Comparison of ENCODE assay signal across 21 cellular contexts in genomic region chr3:44206862-44207652, GRCh38. TPM values are rescaled to one million over a fixed set of nuclear protein-coding genes. Genes with fewer than 3 reads are reported as not detected.
A peak's percentile ranks its signal among the peaks of the same experiment; 100 is the strongest.
DNase-seq lines count a peak whose midpoint lies in the region; ATAC-seq, FAIRE-seq and TF ChIP-seq lines count a peak whose summit lies in the region.
"Had no signal": no experiment of that assay in that cellular context is flagged by ENCODE, and none has a peak within 500 bp of the region (broad histone marks: within the 10 kb centered on the region; RNA-seq: fewer than 3 reads in every experiment).

No MANE protein-coding gene starts in this region.

- TF ChIP-seq EP300 in K562 (IDR thresholded peaks at IDR 0.05; ENCODE audit: low read length) = no peak

- TF ChIP-seq CTCF in K562 (IDR thresholded peaks at IDR 0.05 in 2 of 3, conservative IDR thresholded peaks at IDR 0.05 in 1 of 3; ENCODE audit: insufficient read depth in 2 of 3, low read depth in 1 of 3, low read length in 3 of 3) = no peak
- TF ChIP-seq CTCF in endodermal cell (conservative IDR thresholded peaks at IDR 0.05) = no peak

- FAIRE-seq in K562 (lab: Jason Lieb, UNC) = no peak
- no peak for FAIRE-seq in small intestine (lab: Jason Lieb, UNC)
- FAIRE-seq: G401.6, GM12891 had no signal

- DNase-seq in activated CD4-positive, alpha-beta T cell treated with anti-CD3 and anti-CD28 coated beads, Interleukin-2, amount 10 ng/mL, durations not matched to agents 24 days and 14 days = peak; percentile 40
- DNase-seq in activated CD4-positive, alpha-beta T cell treated with anti-CD3 and anti-CD28 coated beads for 1 hour = no peak
- peak in 1 of 4 experiments; percentile 26 for DNase-seq in K562 (ENCODE audit: extremely low read depth in 1 of 4, low spot score in 3 of 4)
- DNase-seq in small intestine = peak; percentile 82
- DNase-seq in left ventricle myocardium superior = no peak
- no peak for DNase-seq in endodermal cell
- no peak for DNase-seq in caudate nucleus (lab: John Stamatoyannopoulos, UW)
- DNase-seq: 8988T; C1 segment of cervical spinal cord; CD4-positive, CD25-positive, alpha-beta regulatory T cell; CD8-positive, alpha-beta memory T cell; COR-L47; GM23248 had no signal

- TF ChIP-seq POLR2A in K562 (conservative IDR thresholded peaks at IDR 0.05) = no peak

- peaks cover 6% of the 10 kb centered on the region for H3K4me1 Mint-ChIP-seq in activated CD4-positive, alpha-beta T cell treated with anti-CD3 and anti-CD28 coated beads, Interleukin-2, amount 10 ng/mL, durations not matched to agents 24 days and 14 days
- H3K4me1 Mint-ChIP-seq in endodermal cell = no peaks in the 10 kb centered on the region

- TF ChIP-seq RAD21 in K562 (CRISPR knock-in tag; conservative IDR thresholded peaks at IDR 0.05 in 1 of 2, IDR thresholded peaks at IDR 0.05 in 1 of 2) = no peak

- H3K9ac ChIP-seq in HUES48 (ENCODE audit: low read depth, low read length) = no peak overlapping the region
- H3K9ac ChIP-seq in K562 (ENCODE audit: insufficient read depth in 1 of 2, low read depth in 2 of 2, low read length in 2 of 2) = peak overlapping the region in 1 of 2 experiments; percentile 41; a peak in 1 of 4 replicates
- H3K9ac ChIP-seq in endodermal cell (ENCODE audit: extremely low read depth, low read length, poor library complexity, severe bottlenecking) = no peak overlapping the region
- H3K9ac ChIP-seq: GM23248 had no signal

- no peak overlapping the region for H2AFZ ChIP-seq in K562 (ENCODE audit: low read depth, low read length)
- H2AFZ ChIP-seq: GM23248 had no signal

- in situ Hi-C loops in K562 (cut with MboI) = loop anchor here (10.0 kb wide), 1 partner anchor 1892 kb away; no protein-coding TSS in a partner anchor

- no peaks in the 10 kb centered on the region; the same call in 1 of the 2 replicates for H3K27me3 ChIP-seq in HUES48 (ENCODE audit: control insufficient read depth, insufficient read depth, low read length)
- no peaks in the 10 kb centered on the region; a peak in 1 of 5 replicates for H3K27me3 ChIP-seq in K562 (ENCODE audit: control insufficient read depth in 2 of 2, insufficient read depth in 2 of 2, low read length in 2 of 2)
- no peaks in the 10 kb centered on the region for H3K27me3 ChIP-seq in small intestine (ENCODE audit: control insufficient read depth in 2 of 2, insufficient read depth in 2 of 2, low read length in 2 of 2)
- H3K27me3 ChIP-seq in endodermal cell (ENCODE audit: control insufficient read depth, insufficient read depth, low read length, poor library complexity, severe bottlenecking) = peaks cover 33% of the 10 kb centered on the region

- no peak overlapping the region for H3K4me3 Mint-ChIP-seq in activated CD4-positive, alpha-beta T cell treated with anti-CD3 and anti-CD28 coated beads, Interleukin-2, amount 10 ng/mL, durations not matched to agents 24 days and 14 days
- no peak overlapping the region for H3K4me3 Mint-ChIP-seq in endodermal cell
- H3K4me3 Mint-ChIP-seq: CD4-positive, CD25-positive, alpha-beta regulatory T cell had no signal

- H3K4me3 ChIP-seq in HUES48 (ENCODE audit: low read depth, low read length) (no peak overlapping the region), K562 (no peak overlapping the region), small intestine (ENCODE audit: low read depth in 1 of 2, low read length in 2 of 2) (no peak overlapping the region), endodermal cell (ENCODE audit: low read length) (no peak overlapping the region)
- H3K4me3 ChIP-seq: GM23248, HAP-1 had no signal

- H3K9me3 ChIP-seq in HUES48 (ENCODE audit: control insufficient read depth, insufficient read depth, low read length) = no peaks in the 10 kb centered on the region
- no peaks in the 10 kb centered on the region for H3K9me3 ChIP-seq in K562 (replicated peaks; ENCODE audit: control insufficient read depth, insufficient read depth, low read depth, low read length)
- H3K9me3 ChIP-seq in small intestine (ENCODE audit: control insufficient read depth, low read depth) = no peaks in the 10 kb centered on the region
- H3K9me3 ChIP-seq in endodermal cell (ENCODE audit: control insufficient read depth, low read length) = no peaks in the 10 kb centered on the region
- H3K9me3 ChIP-seq: HAP-1 had no signal

- H3K4me2 ChIP-seq in K562 (ENCODE audit: insufficient read depth, low read length) = no peak overlapping the region

- no peaks in the 10 kb centered on the region for H3K36me3 Mint-ChIP-seq in activated CD4-positive, alpha-beta T cell treated with anti-CD3 and anti-CD28 coated beads, Interleukin-2, amount 10 ng/mL, durations not matched to agents 24 days and 14 days (ENCODE audit: low read depth)
- no peaks in the 10 kb centered on the region for H3K36me3 Mint-ChIP-seq in endodermal cell (ENCODE audit: low read depth)
- H3K36me3 Mint-ChIP-seq: CD4-positive, CD25-positive, alpha-beta regulatory T cell; CD8-positive, alpha-beta memory T cell had no signal

- BruUV-seq in K562 (replicated peaks; lab: Mats Ljungman, UMichigan) = no TSS peak

- intact Hi-C loops in activated CD4-positive, alpha-beta T cell treated with anti-CD3 and anti-CD28 coated beads, Interleukin-2, amount 10 ng/mL, durations not matched to agents 24 days and 14 days (cut with micrococcal nuclease) = no loop called here
- intact Hi-C loops in K562 (cut with micrococcal nuclease) = no loop called here
- intact Hi-C loops in left ventricle myocardium superior (cut with micrococcal nuclease) = no loop called here

- CTCF ChIA-PET in K562 (lab: Yijun Ruan, JAX; ENCODE audit: low intra/inter-chr PET ratio) = no interaction called here

- POLR2A ChIA-PET in K562 (lab: Yijun Ruan, JAX) = interaction anchor here (0.7 to 1.2 kb wide), 3 partner anchors 9 to 115 kb away, joined by 3 to 5 read pairs (median 4); no protein-coding TSS in a partner anchor

- H4K20me1 ChIP-seq in K562 (replicated peaks; ENCODE audit: control insufficient read depth, insufficient read depth, low read length) = no peaks in the 10 kb centered on the region

- no peaks in the 10 kb centered on the region for H3K9me1 ChIP-seq in K562 (ENCODE audit: control insufficient read depth, insufficient read depth, low read length)

- H3K79me2 ChIP-seq in K562 (ENCODE audit: control insufficient read depth, insufficient read depth, low read length) = no peaks in the 10 kb centered on the region

- H3K36me3 ChIP-seq in HUES48 (ENCODE audit: control insufficient read depth, insufficient read depth, low read length) (no peaks in the 10 kb centered on the region), K562 (ENCODE audit: control insufficient read depth, insufficient read depth, low read length) (no peaks in the 10 kb centered on the region), small intestine (ENCODE audit: control insufficient read depth in 2 of 2, insufficient read depth in 2 of 2, low read length in 2 of 2) (no peaks in the 10 kb centered on the region), endodermal cell (ENCODE audit: control insufficient read depth, insufficient read depth, low read length) (no peaks in the 10 kb centered on the region)
- H3K36me3 ChIP-seq: HAP-1 had no signal

- H3K27me3 Mint-ChIP-seq in activated CD4-positive, alpha-beta T cell treated with anti-CD3 and anti-CD28 coated beads, Interleukin-2, amount 10 ng/mL, durations not matched to agents 24 days and 14 days = peaks cover 32% of the 10 kb centered on the region
- peaks cover 14% of the 10 kb centered on the region for H3K27me3 Mint-ChIP-seq in endodermal cell (ENCODE audit: insufficient read depth)

- H3K4me1 ChIP-seq in HUES48 (ENCODE audit: control insufficient read depth, insufficient read depth, low read length) = no peaks in the 10 kb centered on the region
- H3K4me1 ChIP-seq in K562 (replicated peaks in 1 of 2; ENCODE audit: control insufficient read depth in 2 of 2, insufficient read depth in 2 of 2, low read length in 2 of 2) = peaks cover 0 to 8% of the 10 kb centered on the region in 2 experiments; a peak in 2 of 5 replicates
- peaks cover 0 to 5% of the 10 kb centered on the region in 2 donors for H3K4me1 ChIP-seq in small intestine (ENCODE audit: control insufficient read depth in 2 of 2, insufficient read depth in 1 of 2, low read depth in 1 of 2, low read length in 1 of 2)
- no peaks in the 10 kb centered on the region for H3K4me1 ChIP-seq in endodermal cell (ENCODE audit: control insufficient read depth, insufficient read depth, low read length)
- H3K4me1 ChIP-seq: HAP-1 had no signal

- ATAC-seq in K562 (peak; percentile 70), left ventricle myocardium superior (no peak)

- 5% methylated on average over 11 of the region's 11 CpGs for WGBS in K562 (ENCODE audit: insufficient coverage, low coverage, missing lambda C conversion rate)
- 65 to 75% (median 69%) methylated on average over 11 of the region's 11 CpGs for WGBS in small intestine, 3 donors
- WGBS in endodermal cell (ENCODE audit: insufficient coverage in 1 of 2, insufficient read length in 1 of 2), 2 experiments = 92 to 93% methylated on average over 7 to 11 of the region's 11 CpGs

- H3K27ac Mint-ChIP-seq in activated CD4-positive, alpha-beta T cell treated with anti-CD3 and anti-CD28 coated beads, Interleukin-2, amount 10 ng/mL, durations not matched to agents 24 days and 14 days = no peak overlapping the region
- no peak overlapping the region for H3K27ac Mint-ChIP-seq in endodermal cell
- H3K27ac Mint-ChIP-seq: CD4-positive, CD25-positive, alpha-beta regulatory T cell; CD8-positive, alpha-beta memory T cell had no signal

- H3K9me3 Mint-ChIP-seq in activated CD4-positive, alpha-beta T cell treated with anti-CD3 and anti-CD28 coated beads, Interleukin-2, amount 10 ng/mL, durations not matched to agents 24 days and 14 days = no peaks in the 10 kb centered on the region
- no peaks in the 10 kb centered on the region for H3K9me3 Mint-ChIP-seq in endodermal cell
- H3K9me3 Mint-ChIP-seq: CD4-positive, CD25-positive, alpha-beta regulatory T cell; CD8-positive, alpha-beta memory T cell had no signal

- H3K27ac ChIP-seq in HUES48 (ENCODE audit: low read depth, low read length) (peak overlapping the region; percentile 30), K562 (ENCODE audit: extremely low read depth, low read depth, low read length) (no peak overlapping the region), small intestine (ENCODE audit: low read depth in 1 of 2, low read length in 1 of 2) (peak overlapping the region in 1 of 2 donors; percentile 83), endodermal cell (ENCODE audit: low read depth, low read length) (no peak overlapping the region), caudate nucleus (ENCODE audit: low read depth, low read length) (no peak overlapping the region)
- H3K27ac ChIP-seq: GM23248 had no signal

RNA-seq across cellular contexts. Expression of gene TOPAZ1, which starts 34.6 kb away (rescaled TPM):
- not detected in 2 replicates for total RNA-seq in activated CD4-positive, alpha-beta T cell treated with anti-CD3 and anti-CD28 coated beads, Interleukin-2, amount 10 ng/mL, durations not matched to agents 24 days and 14 days
- total RNA-seq in K562 (2011; cell fraction: chromatin; rRNA removed; ENCODE audit: low replicate concordance) = not detected in 2 replicates
- total RNA-seq in K562 (2011; cell fraction: nucleolus; rRNA removed) = not detected in 2 replicates
- not detected in 2 replicates for total RNA-seq in K562 (2011; cell fraction: nucleoplasm; rRNA removed)
- total RNA-seq in K562 (2014; rRNA removed) (not detected in 2 replicates), K562 (2014; rRNA removed; fragmentation: Illumina TruSeq; extraction: Trizol) (not detected in 2 replicates), K562 (2015; rRNA removed; fragmentation: Illumina TruSeq; extraction: Trizol) (not detected in 2 replicates), K562 (2021) (not detected in 2 replicates), left ventricle myocardium superior (not detected), endodermal cell (not detected)
- polyA plus RNA-seq in K562 (2011; rRNA removed) (not detected in 2 replicates), K562 (2014; fragmentation: Illumina TruSeq; extraction: Trizol) (not detected in 2 replicates), K562 (2014; fragmentation: Nextera tagmentation; extraction: Ambion mirVana) (under 1 TPM in 1 of 2 experiments, not detected in 1; 0.01 TPM), K562 (2014; rRNA removed) (not detected in 2 replicates), small intestine (not detected)
- not detected in 2 replicates for polyA plus RNA-seq in K562 (2011; cell fraction: cytosol; rRNA removed)
- polyA plus RNA-seq in K562 (2011; cell fraction: nucleus; rRNA removed) = not detected in 2 replicates
- polyA plus RNA-seq in K562 (2012) = not detected in 2 replicates
- polyA minus RNA-seq in K562 (2011; rRNA and poly(A)+ RNA removed) = not detected in 2 replicates
- not detected in 2 replicates for polyA minus RNA-seq in K562 (2011; cell fraction: cytosol; rRNA and poly(A)+ RNA removed)
- not detected in 2 replicates for polyA minus RNA-seq in K562 (2011; cell fraction: nucleus; rRNA and poly(A)+ RNA removed)
- not detected for polyA plus RNA-seq in endodermal cell (2013, experiment 1 of 2)
- polyA plus RNA-seq in endodermal cell (2013, experiment 2 of 2) = not detected
- total RNA-seq: A673; CD4-positive, CD25-positive, alpha-beta regulatory T cell; CD8-positive, alpha-beta memory T cell; GM23248; H4; HT-29 had no signal
- polyA plus RNA-seq: AG04450; CD4-positive, CD25-positive, alpha-beta regulatory T cell; CD8-positive, alpha-beta memory T cell; GM23248 had no signal

Comparison
In these comparisons a context has a peak if more than half of its experiments do, and no peak if none do; other contexts are left out.
1. DNase-seq: peak in activated CD4-positive, alpha-beta T cell treated with anti-CD3 and anti-CD28 coated beads, Interleukin-2, amount 10 ng/mL, durations not matched to agents 24 days and 14 days (single experiment) and small intestine (single experiment); none in activated CD4-positive, alpha-beta T cell treated with anti-CD3 and anti-CD28 coated beads for 1 hour (single experiment), left ventricle myocardium superior (single experiment), endodermal cell (single experiment) and caudate nucleus (0 of 61).